3 cellular contexts compared by ENCODE assay signal in genomic region chrX:103253608-103254007, GRCh38.
TF ChIP-seq lines count a peak whose summit lies in the region.

No MANE protein-coding gene starts in this region.

TF ChIP-seq in SK-N-SH, 30 proteins besides CTCF, POLR2A, EP300 and RAD21:
- no peak for TF ChIP-seq NRF1 (IDR thresholded peaks at IDR 0.05; ENCODE audit: low read depth, low read length)
- TF ChIP-seq TCF12 (IDR thresholded peaks at IDR 0.05): no peak
- no peak for TF ChIP-seq TEAD4 (IDR thresholded peaks at IDR 0.05; ENCODE audit: borderline replicate concordance, insufficient read depth)
- no peak for TF ChIP-seq SIN3A (IDR thresholded peaks at IDR 0.05; ENCODE audit: borderline replicate concordance, low read depth, low read length)
- no peak for TF ChIP-seq FOXJ3 (CRISPR knock-in tag; IDR thresholded peaks at IDR 0.05)
- TF ChIP-seq RCOR1 (IDR thresholded peaks at IDR 0.05; ENCODE audit: low read length): no peak
- no peak for TF ChIP-seq MEF2A (IDR thresholded peaks at IDR 0.05; ENCODE audit: borderline replicate concordance, low read depth)
- no peak for TF ChIP-seq TAF1 (IDR thresholded peaks at IDR 0.05; ENCODE audit: borderline replicate concordance, low read depth, low read length)

TF ChIP-seq in SK-N-SH treated with all-trans-retinoic acid at 6 μM for 48 hours, 23 proteins besides CTCF, POLR2A, EP300 and RAD21:
- TF ChIP-seq ESRRG (CRISPR knock-in tag; IDR thresholded peaks at IDR 0.05): no peak
- TF ChIP-seq PPARA (CRISPR knock-in tag; IDR thresholded peaks at IDR 0.05; ENCODE audit: borderline replicate concordance): no peak
- TF ChIP-seq ZC3H10 (CRISPR knock-in tag; IDR thresholded peaks at IDR 0.05): no peak
- TF ChIP-seq TCF4 (CRISPR knock-in tag; IDR thresholded peaks at IDR 0.05; ENCODE audit: borderline replicate concordance): no peak
- no peak for TF ChIP-seq ZFP3 (CRISPR knock-in tag; IDR thresholded peaks at IDR 0.05)

TF ChIP-seq in K562, 482 proteins besides CTCF, POLR2A, EP300 and RAD21 (continues in another document):
- no peak for TF ChIP-seq MCM5 (IDR thresholded peaks at IDR 0.05; ENCODE audit: low read depth)
- TF ChIP-seq PRMT5 (CRISPR knock-in tag; IDR thresholded peaks at IDR 0.05): no peak
- peak; percentile 45 for TF ChIP-seq TAL1 (IDR thresholded peaks at IDR 0.05)
- no peak for TF ChIP-seq RERE (CRISPR knock-in tag; IDR thresholded peaks at IDR 0.05; ENCODE audit: borderline replicate concordance)
- TF ChIP-seq FOSL1 (tag; conservative IDR thresholded peaks at IDR 0.05): peak; percentile 21; the same call in 1 of the 2 replicates
- TF ChIP-seq MCM3 (IDR thresholded peaks at IDR 0.05): no peak
- TF ChIP-seq ATF7 (IDR thresholded peaks at IDR 0.05): no peak
- no peak for TF ChIP-seq RBM34 (IDR thresholded peaks at IDR 0.05; ENCODE audit: borderline replicate concordance, insufficient read depth, low read length)
- no peak for TF ChIP-seq HDAC3 (IDR thresholded peaks at IDR 0.05; ENCODE audit: borderline replicate concordance, partially characterized antibody)
- no peak for TF ChIP-seq TCFL5 (CRISPR knock-in tag; conservative IDR thresholded peaks at IDR 0.05)
- TF ChIP-seq TEAD4 (IDR thresholded peaks at IDR 0.05; ENCODE audit: low read length): peak; percentile 52; the same call in 1 of the 2 replicates
- no peak for TF ChIP-seq TEAD4 (CRISPR knock-in tag; IDR thresholded peaks at IDR 0.05; ENCODE audit: borderline replicate concordance)
- peak; percentile 89 for TF ChIP-seq ZNF24 (IDR thresholded peaks at IDR 0.05)
- TF ChIP-seq ZNF174 (CRISPR knock-in tag; IDR thresholded peaks at IDR 0.05): no peak
- TF ChIP-seq HNRNPLL (IDR thresholded peaks at IDR 0.05; ENCODE audit: low read depth, low read length, poor library complexity, severe bottlenecking): peak; percentile 71
- TF ChIP-seq TCF3 (CRISPR knock-in tag; IDR thresholded peaks at IDR 0.05): peak; percentile 48
- TF ChIP-seq ZFP91 (CRISPR knock-in tag; IDR thresholded peaks at IDR 0.05): no peak
- peak; percentile 34; the same call in 1 of the 2 replicates for TF ChIP-seq PHF21A (IDR thresholded peaks at IDR 0.05; ENCODE audit: borderline replicate concordance, low read depth)
- peak; percentile 55 for TF ChIP-seq CBFA2T2 (conservative IDR thresholded peaks at IDR 0.05)
- TF ChIP-seq FOXJ3 (CRISPR knock-in tag; IDR thresholded peaks at IDR 0.05): no peak
- no peak for TF ChIP-seq TRIM25 (IDR thresholded peaks at IDR 0.05; ENCODE audit: borderline replicate concordance)
- TF ChIP-seq JUND (IDR thresholded peaks at IDR 0.05; ENCODE audit: borderline replicate concordance, low read depth, low read length): peak; percentile 31; the same call in 1 of the 2 replicates
- peak; percentile 23; the same call in 1 of the 3 replicates for TF ChIP-seq JUND (tag; IDR thresholded peaks at IDR 0.05; ENCODE audit: borderline replicate concordance, low read depth, low read length)
- peak; percentile 63; the same call in 1 of the 2 replicates for TF ChIP-seq HDAC2 (IDR thresholded peaks at IDR 0.05)
- 0 out of 2 replicates have a peak, but pooled peaks have one; percentile 18 for TF ChIP-seq FOXM1 (IDR thresholded peaks at IDR 0.05; ENCODE audit: low read depth)
- TF ChIP-seq FOXM1 (CRISPR knock-in tag; IDR thresholded peaks at IDR 0.05; ENCODE audit: low read depth): no peak
- TF ChIP-seq MNT (conservative IDR thresholded peaks at IDR 0.05): 0 out of 4 replicates have a peak, but pooled peaks of 1 of the 2 experiments have one; percentile 16
- peak; percentile 57 for TF ChIP-seq NCOR1 (IDR thresholded peaks at IDR 0.05)
- peak; percentile 64 for TF ChIP-seq CTBP1 (IDR thresholded peaks at IDR 0.05; ENCODE audit: borderline replicate concordance)
- TF ChIP-seq MTA1 (IDR thresholded peaks at IDR 0.05; ENCODE audit: borderline replicate concordance): 0 out of 2 replicates have a peak, but pooled peaks have one; percentile 18
- TF ChIP-seq ZNF79 (CRISPR knock-in tag; IDR thresholded peaks at IDR 0.05; ENCODE audit: low read depth): no peak
- TF ChIP-seq POLR2AphosphoS5 (IDR thresholded peaks at IDR 0.05; ENCODE audit: control insufficient read depth, insufficient read depth, low read depth, low read length): peak; percentile 16; the same call in 1 of the 2 replicates
- no peak for TF ChIP-seq YY1 (IDR thresholded peaks at IDR 0.05; ENCODE audit: borderline replicate concordance in 1 of 3, control insufficient read depth in 1 of 3, extremely low read depth in 1 of 3, insufficient read depth in 3 of 3, insufficient read length in 1 of 3, insufficient replicate concordance in 2 of 3, low read depth in 1 of 3, low read length in 2 of 3)
- TF ChIP-seq CXXC5 (CRISPR knock-in tag; IDR thresholded peaks at IDR 0.05): 0 out of 2 replicates have a peak, but pooled peaks have one; percentile 6
- TF ChIP-seq NELFE (IDR thresholded peaks at IDR 0.05; ENCODE audit: insufficient read depth, insufficient read length): no peak
- TF ChIP-seq CHD4 (IDR thresholded peaks at IDR 0.05; ENCODE audit: insufficient read depth, insufficient replicate concordance, low read depth, low read length, poor library complexity, severe bottlenecking): no peak
- peak; percentile 14; the same call in 1 of the 2 replicates for TF ChIP-seq TOE1 (IDR thresholded peaks at IDR 0.05; ENCODE audit: borderline replicate concordance)
- no peak for TF ChIP-seq TOE1 (CRISPR knock-in tag; IDR thresholded peaks at IDR 0.05; ENCODE audit: borderline replicate concordance, low read depth)
- peak; percentile 89 for TF ChIP-seq MECOM (CRISPR knock-in tag; IDR thresholded peaks at IDR 0.05)
- peak; percentile 77 for TF ChIP-seq CBFA2T3 (IDR thresholded peaks at IDR 0.05)
- TF ChIP-seq ARID1B (IDR thresholded peaks at IDR 0.05): peak; percentile 61
- TF ChIP-seq PKNOX1 (IDR thresholded peaks at IDR 0.05): no peak
- no peak for TF ChIP-seq NR2C2 (CRISPR knock-in tag; IDR thresholded peaks at IDR 0.05)
- TF ChIP-seq NR2C2 (tag; IDR thresholded peaks at IDR 0.05): no peak
- no peak for TF ChIP-seq HINFP (tag; conservative IDR thresholded peaks at IDR 0.05; ENCODE audit: low read depth)
- peak in 1 of 2 experiments; percentile 67; a peak in 2 of 4 replicates for TF ChIP-seq HDAC1 (IDR thresholded peaks at IDR 0.05)
- 0 out of 2 replicates have a peak, but pooled peaks have one; percentile 16 for TF ChIP-seq SMARCA4 (IDR thresholded peaks at IDR 0.05)
- TF ChIP-seq SIX5 (IDR thresholded peaks at IDR 0.05; ENCODE audit: borderline replicate concordance in 1 of 2, insufficient read depth in 1 of 2, low read depth in 1 of 2, low read length in 2 of 2): no peak
- TF ChIP-seq NFIC (IDR thresholded peaks at IDR 0.05): no peak
- TF ChIP-seq KDM1A (IDR thresholded peaks at IDR 0.05): peak; percentile 63 to 79
- TF ChIP-seq RB1 (IDR thresholded peaks at IDR 0.05; ENCODE audit: low read depth): no peak
- TF ChIP-seq ZNF764 (CRISPR knock-in tag; IDR thresholded peaks at IDR 0.05; ENCODE audit: low read depth): no peak
- 0 out of 2 replicates have a peak, but pooled peaks have one; percentile 34 for TF ChIP-seq SMARCE1 (IDR thresholded peaks at IDR 0.05)
- TF ChIP-seq MYNN (IDR thresholded peaks at IDR 0.05): no peak
- no peak for TF ChIP-seq MYNN (CRISPR knock-in tag; IDR thresholded peaks at IDR 0.05)
- peak; percentile 45; the same call in 1 of the 2 replicates for TF ChIP-seq DPF2 (IDR thresholded peaks at IDR 0.05)
